Comparison of ENCODE assay signal across 11 cellular contexts in genomic region chr2:121595012-121595891, GRCh38. TPM values are rescaled to one million over a fixed set of nuclear protein-coding genes. Genes with fewer than 3 reads are reported as not detected.
DNase-seq lines count a peak whose midpoint lies in the region; ATAC-seq and FAIRE-seq lines count a peak whose summit lies in the region.
"Had no signal": no experiment of that assay in that cellular context is flagged by ENCODE, and none has a peak within 500 bp of the region (broad histone marks: within the 10 kb centered on the region; RNA-seq: fewer than 3 reads in every experiment).

No MANE protein-coding gene starts in this region.

- 31 to 58% (median 48%) methylated on average over 6 of the region's 6 CpGs for WGBS in small intestine, 3 donors

- H3K4me1 Mint-ChIP-seq in activated naive CD4-positive, alpha-beta T cell treated with anti-CD3 and anti-CD28 coated beads, Interleukin-2, amount 10 ng/mL, durations not matched to agents 7 days and 5 days, result peaks cover 37% of the 10 kb centered on the region

- H3K4me1 ChIP-seq in small intestine (ENCODE audit: control insufficient read depth in 2 of 2, insufficient read depth in 1 of 2, low read depth in 1 of 2, low read length in 1 of 2), result peaks cover 0 to 10% of the 10 kb centered on the region in 2 donors

- no peaks in the 10 kb centered on the region for H3K9me3 Mint-ChIP-seq in activated naive CD4-positive, alpha-beta T cell treated with anti-CD3 and anti-CD28 coated beads, Interleukin-2, amount 10 ng/mL, durations not matched to agents 7 days and 5 days

- ATAC-seq in GM21526 (IDR thresholded peaks at IDR 0.05; ENCODE audit: low FRiP score, unreplicated experiment) (no peak), HG03521 (IDR thresholded peaks at IDR 0.05; ENCODE audit: unreplicated experiment) (no peak)

- CTCF ChIA-PET in activated naive CD4-positive, alpha-beta T cell treated with anti-CD3 and anti-CD28 coated beads, Interleukin-2, amount 10 ng/mL, durations not matched to agents 7 days and 5 days (lab: Charles Lee), result interaction anchor here (0.8 to 2.5 kb wide), 5 partner anchors 10 to 124 kb away, joined by 3 to 25 read pairs (median 3); partner anchors contain the start of gene RNU4ATAC

- no peak overlapping the region for H3K4me3 ChIP-seq in small intestine (ENCODE audit: low read depth in 1 of 2, low read length in 2 of 2)

- H3K27me3 Mint-ChIP-seq in activated naive CD4-positive, alpha-beta T cell treated with anti-CD3 and anti-CD28 coated beads, Interleukin-2, amount 10 ng/mL, durations not matched to agents 7 days and 5 days, result no peaks in the 10 kb centered on the region

- no peaks in the 10 kb centered on the region for H3K9me3 ChIP-seq in small intestine (ENCODE audit: control insufficient read depth, low read depth)
- H3K9me3 ChIP-seq: BE2C had no signal

- H3K4me3 Mint-ChIP-seq in activated naive CD4-positive, alpha-beta T cell treated with anti-CD3 and anti-CD28 coated beads, Interleukin-2, amount 10 ng/mL, durations not matched to agents 7 days and 5 days, result peak overlapping the region; percentile 74

- H3K27me3 ChIP-seq in small intestine (ENCODE audit: control insufficient read depth in 2 of 2, insufficient read depth in 2 of 2, low read length in 2 of 2), result no peaks in the 10 kb centered on the region
- H3K27me3 ChIP-seq: BE2C had no signal

- no peak for FAIRE-seq in small intestine (lab: Jason Lieb, UNC)

- no peaks in the 10 kb centered on the region for H3K36me3 Mint-ChIP-seq in activated naive CD4-positive, alpha-beta T cell treated with anti-CD3 and anti-CD28 coated beads, Interleukin-2, amount 10 ng/mL, durations not matched to agents 7 days and 5 days

- H3K27ac ChIP-seq in epithelial cell of prostate (peak overlapping the region; percentile 80), small intestine (ENCODE audit: low read depth in 1 of 2, low read length in 1 of 2) (peak overlapping the region in 1 of 2 donors; percentile 17)

- H3K27ac Mint-ChIP-seq in activated naive CD4-positive, alpha-beta T cell treated with anti-CD3 and anti-CD28 coated beads, Interleukin-2, amount 10 ng/mL, durations not matched to agents 7 days and 5 days, result peak overlapping the region; percentile 90

- no peaks in the 10 kb centered on the region for H3K36me3 ChIP-seq in small intestine (ENCODE audit: control insufficient read depth in 2 of 2, insufficient read depth in 2 of 2, low read length in 2 of 2)
- H3K36me3 ChIP-seq: BE2C had no signal

- no peak for DNase-seq in activated naive CD4-positive, alpha-beta T cell treated with anti-CD3 and anti-CD28 coated beads, Interleukin-2, amount 10 ng/mL, durations not matched to agents 7 days and 5 days
- no peak for DNase-seq in activated naive CD4-positive, alpha-beta T cell (lab: John Stamatoyannopoulos, UW)
- peak; percentile 15 for DNase-seq in NCI-H2171 (lab: John Stamatoyannopoulos, UW)
- DNase-seq in epithelial cell of prostate (ENCODE audit: low read depth, low spot score), result no peak
- DNase-seq in small intestine, result peak; percentile 48
- no peak for DNase-seq in effector CD8-positive, alpha-beta T cell (lab: John Stamatoyannopoulos, UW)
- DNase-seq: activated CD8-positive, alpha-beta memory T cell treated with anti-CD3 and anti-CD28 coated beads, Interleukin-2, amount 50 U/mL, for 4 hours; stimulated activated CD4-positive, alpha-beta T cell treated with anti-CD3 and anti-CD28 coated beads, Interleukin-2, amount 100 ng/mL, for 48 hours had no signal

RNA-seq across cellular contexts. Expression of gene CLASP1, which starts 54.0 kb away (rescaled TPM):
- 10 to 100 TPM in 1 of 3 donors, 1 to 10 TPM in 2; 3.5 to 10.9 (median 6.3) TPM for polyA plus RNA-seq in small intestine

Comparison
In these comparisons a context has a peak if more than half of its experiments do, and no peak if none do; other contexts are left out.
1. DNase-seq: peak in NCI-H2171 (single experiment) and small intestine (single experiment); none in activated naive CD4-positive, alpha-beta T cell treated with anti-CD3 and anti-CD28 coated beads, Interleukin-2, amount 10 ng/mL, durations not matched to agents 7 days and 5 days (single experiment), activated naive CD4-positive, alpha-beta T cell (0 of 4), epithelial cell of prostate (single experiment) and effector CD8-positive, alpha-beta T cell (single experiment).